In genomic region chr3:47475029-47475569, GRCh38 we compare ENCODE assay signal across 8 cellular contexts.
DNase-seq lines count a peak whose midpoint lies in the region; FAIRE-seq and TF ChIP-seq lines count a peak whose summit lies in the region.

No MANE protein-coding gene starts in this region.

- no peaks in the 10 kb centered on the region for H3K9me3 ChIP-seq in KOPT-K1 (ENCODE audit: insufficient read depth, low read length, poor library complexity, severe bottlenecking)

- in situ Hi-C loops in astrocyte of the cerebellum (cut with HindIII; ENCODE audit: low sequenced_read_pairs): no loop called here

- TF ChIP-seq CTCF in GM12864 (IDR thresholded peaks at IDR 0.05; ENCODE audit: low read depth, low read length, missing control alignments) (no peak), astrocyte of the cerebellum (IDR thresholded peaks at IDR 0.05; ENCODE audit: low read depth, low read length, missing control alignments) (no peak)

- H3K27ac ChIP-seq in KOPT-K1 (ENCODE audit: low read depth, low read length, poor library complexity, severe bottlenecking): peak overlapping the region; percentile 69

- H3K4me3 ChIP-seq in GM12864 (ENCODE audit: low read depth, low read length) (peak overlapping the region; percentile 58), astrocyte of the cerebellum (ENCODE audit: low read depth, low read length) (peak overlapping the region; percentile 89)

- H3K36me3 ChIP-seq in KOPT-K1 (ENCODE audit: insufficient read depth, low read length): no peaks in the 10 kb centered on the region

- FAIRE-seq in urothelium cell line (lab: Jason Lieb, UNC): no peak

- no peak for DNase-seq in GM12864 (ENCODE audit: low read depth)
- DNase-seq in astrocyte of the cerebellum (ENCODE audit: low read depth): no peak
- peak; percentile 56 for DNase-seq in islet precursor cell
- DNase-seq in stimulated activated CD4-positive, alpha-beta T cell treated with anti-CD3 and anti-CD28 coated beads, TNF-alpha, amount 100 ng/mL, for 24 hours (ENCODE audit: low read depth in 3 of 3): peak in 2 of 3 experiments; percentile 1 to 3
- no peak for DNase-seq in NCI-H2227 treated with DMSO at 0.1 percent for 48 hours (lab: John Stamatoyannopoulos, UW)
- no peak for DNase-seq in urothelium cell line (ENCODE audit: low spot score)
- DNase-seq in NCI-H128 (lab: John Stamatoyannopoulos, UW; ENCODE audit: unreplicated experiment): no peak

Comparison
In these comparisons a context has a peak if more than half of its experiments do, and no peak if none do; other contexts are left out.
1. DNase-seq: peak in islet precursor cell (single experiment) and stimulated activated CD4-positive, alpha-beta T cell treated with anti-CD3 and anti-CD28 coated beads, TNF-alpha, amount 100 ng/mL, for 24 hours (2 of 3); none in GM12864 (single experiment), astrocyte of the cerebellum (single experiment), NCI-H2227 treated with DMSO at 0.1 percent for 48 hours (single experiment), urothelium cell line (single experiment) and NCI-H128 (single experiment).